Comparison of ENCODE assay signal across 13 cellular contexts in genomic region chr4:82352825-82353370, GRCh38. TPM values are rescaled to one million over a fixed set of nuclear protein-coding genes. Genes with fewer than 3 reads are reported as not detected.
DNase-seq lines count a peak whose midpoint lies in the region; ATAC-seq and TF ChIP-seq lines count a peak whose summit lies in the region.
"Had no signal": no experiment of that assay in that cellular context is flagged by ENCODE, and none has a peak within 500 bp of the region (broad histone marks: within the 10 kb centered on the region; RNA-seq: fewer than 3 reads in every experiment).

No MANE protein-coding gene starts in this region.

- no peak for TF ChIP-seq CTCF in neutrophil (IDR thresholded peaks at IDR 0.05)
- no peak for TF ChIP-seq CTCF in PC-3 (conservative IDR thresholded peaks at IDR 0.05; ENCODE audit: low read depth, low read length)

- no peaks in the 10 kb centered on the region for H3F3A ChIP-seq in PC-3 (ENCODE audit: low read length, unreplicated experiment)

- H3K9me3 ChIP-seq in neutrophil, result no peaks in the 10 kb centered on the region
- H3K9me3 ChIP-seq in PC-3 (ENCODE audit: low read length), result no peaks in the 10 kb centered on the region
- H3K9me3 ChIP-seq: tibial nerve had no signal

- ATAC-seq in GM18858 (IDR thresholded peaks at IDR 0.05; ENCODE audit: unreplicated experiment) (peak; percentile 59), HG02610 (IDR thresholded peaks at IDR 0.05; ENCODE audit: unreplicated experiment) (peak; percentile 78), Right ventricle myocardium superior (ENCODE audit: poor library complexity) (no peak), PC-3 (no peak), left cardiac atrium (no peak)
- ATAC-seq in activated T-helper 17 cell treated with anti-CD3 and anti-CD28 coated beads, Interleukin-2, amount 50 U/mL, for 72 hours (replicated peaks), result peak; percentile 86
- ATAC-seq: left lobe of liver had no signal

- peak overlapping the region; percentile 94 for H3K27ac Mint-ChIP-seq in activated T-helper 17 cell treated with anti-CD3 and anti-CD28 coated beads, Interleukin-2, amount 50 U/mL, for 72 hours

- peaks cover 49% of the 10 kb centered on the region for H3K79me2 ChIP-seq in PC-3 (ENCODE audit: low read length)

- H3K36me3 Mint-ChIP-seq in activated T-helper 17 cell treated with anti-CD3 and anti-CD28 coated beads, Interleukin-2, amount 50 U/mL, for 72 hours (ENCODE audit: low read depth), result peaks cover 100% of the 10 kb centered on the region

- H3K36me3 ChIP-seq in neutrophil, result peaks cover 63% of the 10 kb centered on the region
- H3K36me3 ChIP-seq in PC-3 (ENCODE audit: low read depth, low read length), result peaks cover 61% of the 10 kb centered on the region

- H4K20me1 ChIP-seq in PC-3 (ENCODE audit: low read length), result peaks cover 46% of the 10 kb centered on the region

- intact Hi-C loops in Right ventricle myocardium superior (cut with DNase I) (loop anchor here (10.0 kb wide), 1 partner anchor 68 kb away; no protein-coding TSS in a partner anchor), PC-3 (cut with micrococcal nuclease) (no loop called here), left cardiac atrium (cut with DNase I) (no loop called here)

- H3K27ac ChIP-seq in neutrophil (peak overlapping the region; percentile 30), PC-3 (ENCODE audit: low read length) (no peak overlapping the region)

- peaks cover 22% of the 10 kb centered on the region for H3K4me1 Mint-ChIP-seq in activated T-helper 17 cell treated with anti-CD3 and anti-CD28 coated beads, Interleukin-2, amount 50 U/mL, for 72 hours

- H3K27me3 Mint-ChIP-seq in activated T-helper 17 cell treated with anti-CD3 and anti-CD28 coated beads, Interleukin-2, amount 50 U/mL, for 72 hours, result no peaks in the 10 kb centered on the region

- no TSS peak for BruUV-seq in PC-3 (replicated peaks; lab: Mats Ljungman, UMichigan)

- H3K4me2 ChIP-seq in PC-3 (ENCODE audit: low read length), result no peak overlapping the region

- H3K9me3 Mint-ChIP-seq in activated T-helper 17 cell treated with anti-CD3 and anti-CD28 coated beads, Interleukin-2, amount 50 U/mL, for 72 hours, result no peaks in the 10 kb centered on the region

- no peaks in the 10 kb centered on the region for H3K9me2 ChIP-seq in PC-3 (replicated peaks; ENCODE audit: low read length)

- DNase-seq in Right ventricle myocardium superior, result no peak
- no peak for DNase-seq in PC-3
- no peak for DNase-seq in left cardiac atrium
- DNase-seq: foreskin melanocyte; H7; NCI-H1105 treated with DMSO at 0.1 percent for 48 hours; stimulated activated CD4-positive, alpha-beta T cell treated with anti-CD3 and anti-CD28 coated beads, Interleukin-4, amount 100 ng/mL, for 24 hours had no signal

- POLR2A ChIA-PET in PC-3 (lab: Charles Lee; ENCODE audit: unreplicated experiment), result no interaction called here

- no peak overlapping the region for H3K4me3 ChIP-seq in neutrophil (ENCODE audit: low read depth in 1 of 2, low read length in 1 of 2)
- H3K4me3 ChIP-seq in PC-3 (ENCODE audit: low read length), result no peak overlapping the region
- H3K4me3 ChIP-seq: tibial nerve had no signal

- H3K4me1 ChIP-seq in neutrophil (ENCODE audit: control insufficient read depth in 1 of 2, insufficient read depth in 1 of 2, low read depth in 1 of 2, low read length in 1 of 2) (peaks cover 0 to under 1% of the 10 kb centered on the region in 2 experiments), PC-3 (ENCODE audit: insufficient read depth, low read length) (no peaks in the 10 kb centered on the region)

- CTCF ChIA-PET in PC-3 (lab: Charles Lee), result no interaction called here

- peak overlapping the region; percentile 49 for H3K4me3 Mint-ChIP-seq in activated T-helper 17 cell treated with anti-CD3 and anti-CD28 coated beads, Interleukin-2, amount 50 U/mL, for 72 hours

- H3K9ac ChIP-seq in PC-3 (ENCODE audit: low read length), result no peak overlapping the region

- no peak overlapping the region for H2AFZ ChIP-seq in PC-3 (ENCODE audit: low read length)

- H3K27me3 ChIP-seq in neutrophil (no peaks in the 10 kb centered on the region), PC-3 (ENCODE audit: low read length) (no peaks in the 10 kb centered on the region)
- H3K27me3 ChIP-seq: tibial nerve had no signal

RNA-seq across cellular contexts. Expression of gene HNRNPD, which starts 20.9 kb away (rescaled TPM):
- 100 to 1,000 TPM; 241 to 437 TPM for total RNA-seq in activated T-helper 17 cell treated with anti-CD3 and anti-CD28 coated beads, Interleukin-2, amount 50 U/mL, for 72 hours
- total RNA-seq in Right ventricle myocardium superior, result 110 TPM
- 86.4 and 136 TPM in 2 replicates for total RNA-seq in PC-3 (2014; rRNA removed)
- total RNA-seq in left cardiac atrium, result 100 to 1,000 TPM; 106 to 147 TPM

Comparison
In these comparisons a context has a peak if more than half of its experiments do, and no peak if none do; other contexts are left out.
1. ATAC-seq: peak in GM18858 (single experiment), HG02610 (single experiment) and activated T-helper 17 cell treated with anti-CD3 and anti-CD28 coated beads, Interleukin-2, amount 50 U/mL, for 72 hours (single experiment); none in Right ventricle myocardium superior (single experiment), PC-3 (single experiment) and left cardiac atrium (0 of 2).